ENCODE assay signal across 9 cellular contexts in genomic region chr6:131368077-131368911, GRCh38.
A peak's percentile ranks its signal among the peaks of the same experiment; 100 is the strongest.
DNase-seq lines count a peak whose midpoint lies in the region; ATAC-seq and TF ChIP-seq lines count a peak whose summit lies in the region.
"Had no signal": no experiment of that assay in that cellular context is flagged by ENCODE, and none has a peak within 500 bp of the region (broad histone marks: within the 10 kb centered on the region; RNA-seq: fewer than 3 reads in every experiment).

No MANE protein-coding gene starts in this region.

- DNase-seq in GM04504 (ENCODE audit: low read depth) (peak; percentile 25), cerebellum (ENCODE audit: low spot score) (peak; percentile 4), occipital lobe (lab: John Stamatoyannopoulos, UW) (peak; percentile 76), NCI-H1436 treated with DMSO at 0.1 percent for 48 hours (lab: John Stamatoyannopoulos, UW) (no peak), NCI-H510A (lab: John Stamatoyannopoulos, UW) (no peak), foreskin keratinocyte (no peak)

- ATAC-seq in GM21528 (IDR thresholded peaks at IDR 0.05; ENCODE audit: low FRiP score, unreplicated experiment) (peak; percentile 69), foreskin keratinocyte (no peak)

- no peaks in the 10 kb centered on the region for H4K20me1 ChIP-seq in Loucy (ENCODE audit: insufficient read depth, low read length, poor library complexity, severe bottlenecking)

- no peak overlapping the region for H3K27ac ChIP-seq in foreskin keratinocyte
- H3K27ac ChIP-seq: uterus had no signal

- H3F3A ChIP-seq in Loucy (ENCODE audit: low read depth) = no peaks in the 10 kb centered on the region

- H3K4me1 ChIP-seq in Loucy (ENCODE audit: insufficient read depth, low read length, poor library complexity, severe bottlenecking) = peaks cover 7% of the 10 kb centered on the region
- H3K4me1 ChIP-seq in foreskin keratinocyte = no peaks in the 10 kb centered on the region
- H3K4me1 ChIP-seq: uterus had no signal

- H2AFZ ChIP-seq in Loucy (ENCODE audit: low read length) = peak overlapping the region; percentile 54; the same call in 1 of the 2 replicates

- no peak overlapping the region for H3K9ac ChIP-seq in Loucy (ENCODE audit: low read depth, low read length, poor library complexity, severe bottlenecking)

- no peak overlapping the region for H3K4me2 ChIP-seq in Loucy (ENCODE audit: low read depth, low read length, poor library complexity, severe bottlenecking)

- H3K4me3 ChIP-seq in Loucy (ENCODE audit: low read length, poor library complexity, severe bottlenecking) = no peak overlapping the region
- H3K4me3 ChIP-seq: uterus had no signal

- no peaks in the 10 kb centered on the region for H3K9me2 ChIP-seq in Loucy (replicated peaks; ENCODE audit: low read depth, low read length)

- TF ChIP-seq CTCF in Loucy (conservative IDR thresholded peaks at IDR 0.05; ENCODE audit: low read length) (no peak), foreskin keratinocyte (conservative IDR thresholded peaks at IDR 0.05) (no peak)

- no peaks in the 10 kb centered on the region for H3K36me3 ChIP-seq in Loucy (ENCODE audit: insufficient read depth, low read length)
- H3K36me3 ChIP-seq: uterus had no signal

- H3K9me3 ChIP-seq in Loucy (ENCODE audit: insufficient read depth, low read depth, low read length) = no peaks in the 10 kb centered on the region
- H3K9me3 ChIP-seq: uterus had no signal

- H3K79me2 ChIP-seq in Loucy (ENCODE audit: insufficient read depth, low read length) = no peaks in the 10 kb centered on the region

- H3K27me3 ChIP-seq in Loucy (ENCODE audit: insufficient read depth, low read length, poor library complexity, severe bottlenecking) (no peaks in the 10 kb centered on the region), foreskin keratinocyte (peaks cover 5% of the 10 kb centered on the region)
- H3K27me3 ChIP-seq: uterus had no signal

Comparison
In these comparisons a context has a peak if more than half of its experiments do, and no peak if none do; other contexts are left out.
1. DNase-seq: peak in GM04504 (single experiment), cerebellum (single experiment) and occipital lobe (single experiment); none in NCI-H1436 treated with DMSO at 0.1 percent for 48 hours (single experiment), NCI-H510A (single experiment) and foreskin keratinocyte (0 of 2).